In the genomic region with DNA sequence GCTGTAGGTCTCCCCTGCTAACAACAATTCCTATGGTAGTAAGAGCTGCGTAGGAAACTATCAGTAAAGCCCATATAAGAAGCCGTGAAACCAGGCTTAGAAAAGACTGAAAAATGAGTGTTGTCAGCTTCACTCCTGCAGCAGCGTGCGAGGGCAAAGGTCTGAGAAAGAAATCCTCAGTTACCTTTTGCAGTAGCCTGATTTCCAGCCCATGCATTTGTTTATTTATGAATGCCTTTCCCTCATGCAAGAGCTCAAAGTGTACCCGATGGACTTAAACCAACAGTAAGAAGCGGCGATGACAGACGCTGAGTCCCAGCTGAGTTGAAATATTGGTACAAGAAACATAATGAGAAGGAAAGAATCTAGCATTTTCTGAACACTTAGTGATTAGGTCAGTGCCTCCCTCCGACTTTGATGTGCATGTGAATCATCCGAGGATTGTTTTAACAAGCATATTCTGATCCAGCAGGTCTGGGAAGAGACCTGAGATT, we compare ENCODE assay signal across 1 cellular context.
TF ChIP-seq lines count a peak whose summit lies in the region.

No MANE protein-coding gene starts in this region.

TF ChIP-seq in HepG2, 621 proteins besides CTCF, POLR2A, EP300 and RAD21 (continued from another document and continues in another):
- TF ChIP-seq ZNF614 (CRISPR knock-in tag; IDR thresholded peaks at IDR 0.05; ENCODE audit: borderline replicate concordance), result peak; percentile 50; the same call in 1 of the 2 replicates
- TF ChIP-seq, protein P1, sequence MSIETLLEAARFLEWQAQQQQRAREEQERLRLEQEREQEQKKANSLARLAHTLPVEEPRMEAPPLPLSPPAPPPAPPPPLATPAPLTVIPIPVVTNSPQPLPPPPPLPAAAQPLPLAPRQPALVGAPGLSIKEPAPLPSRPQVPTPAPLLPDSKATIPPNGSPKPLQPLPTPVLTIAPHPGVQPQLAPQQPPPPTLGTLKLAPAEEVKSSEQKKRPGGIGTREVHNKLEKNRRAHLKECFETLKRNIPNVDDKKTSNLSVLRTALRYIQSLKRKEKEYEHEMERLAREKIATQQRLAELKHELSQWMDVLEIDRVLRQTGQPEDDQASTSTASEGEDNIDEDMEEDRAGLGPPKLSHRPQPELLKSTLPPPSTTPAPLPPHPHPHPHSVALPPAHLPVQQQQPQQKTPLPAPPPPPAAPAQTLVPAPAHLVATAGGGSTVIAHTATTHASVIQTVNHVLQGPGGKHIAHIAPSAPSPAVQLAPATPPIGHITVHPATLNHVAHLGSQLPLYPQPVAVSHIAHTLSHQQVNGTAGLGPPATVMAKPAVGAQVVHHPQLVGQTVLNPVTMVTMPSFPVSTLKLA (IDR thresholded peaks at IDR 0.05), result peak; percentile 32
- peak; percentile 83 for TF ChIP-seq PITX1 (CRISPR knock-in tag; IDR thresholded peaks at IDR 0.05)
- TF ChIP-seq ZNF326 (CRISPR knock-in tag; IDR thresholded peaks at IDR 0.05; ENCODE audit: borderline replicate concordance), result no peak
- no peak for TF ChIP-seq U2AF1 (optimal IDR thresholded peaks at IDR 0.05; ENCODE audit: low read depth, low read length)
- TF ChIP-seq ZNF441 (CRISPR knock-in tag; IDR thresholded peaks at IDR 0.05; ENCODE audit: borderline replicate concordance), result no peak
- TF ChIP-seq ZNF780A (CRISPR knock-in tag; IDR thresholded peaks at IDR 0.05), result no peak
- TF ChIP-seq, protein P2, sequence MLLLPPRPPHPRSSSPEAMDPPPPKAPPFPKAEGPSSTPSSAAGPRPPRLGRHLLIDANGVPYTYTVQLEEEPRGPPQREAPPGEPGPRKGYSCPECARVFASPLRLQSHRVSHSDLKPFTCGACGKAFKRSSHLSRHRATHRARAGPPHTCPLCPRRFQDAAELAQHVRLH (CRISPR knock-in tag; IDR thresholded peaks at IDR 0.05; ENCODE audit: borderline replicate concordance, low read depth), result peak; percentile 39; the same call in 1 of the 2 replicates
- no peak for TF ChIP-seq TBL1XR1 (IDR thresholded peaks at IDR 0.05; ENCODE audit: borderline replicate concordance, low read length, partially characterized antibody)
- no peak for TF ChIP-seq ZNF850 (CRISPR knock-in tag; conservative IDR thresholded peaks at IDR 0.05)
- TF ChIP-seq, protein P3, sequence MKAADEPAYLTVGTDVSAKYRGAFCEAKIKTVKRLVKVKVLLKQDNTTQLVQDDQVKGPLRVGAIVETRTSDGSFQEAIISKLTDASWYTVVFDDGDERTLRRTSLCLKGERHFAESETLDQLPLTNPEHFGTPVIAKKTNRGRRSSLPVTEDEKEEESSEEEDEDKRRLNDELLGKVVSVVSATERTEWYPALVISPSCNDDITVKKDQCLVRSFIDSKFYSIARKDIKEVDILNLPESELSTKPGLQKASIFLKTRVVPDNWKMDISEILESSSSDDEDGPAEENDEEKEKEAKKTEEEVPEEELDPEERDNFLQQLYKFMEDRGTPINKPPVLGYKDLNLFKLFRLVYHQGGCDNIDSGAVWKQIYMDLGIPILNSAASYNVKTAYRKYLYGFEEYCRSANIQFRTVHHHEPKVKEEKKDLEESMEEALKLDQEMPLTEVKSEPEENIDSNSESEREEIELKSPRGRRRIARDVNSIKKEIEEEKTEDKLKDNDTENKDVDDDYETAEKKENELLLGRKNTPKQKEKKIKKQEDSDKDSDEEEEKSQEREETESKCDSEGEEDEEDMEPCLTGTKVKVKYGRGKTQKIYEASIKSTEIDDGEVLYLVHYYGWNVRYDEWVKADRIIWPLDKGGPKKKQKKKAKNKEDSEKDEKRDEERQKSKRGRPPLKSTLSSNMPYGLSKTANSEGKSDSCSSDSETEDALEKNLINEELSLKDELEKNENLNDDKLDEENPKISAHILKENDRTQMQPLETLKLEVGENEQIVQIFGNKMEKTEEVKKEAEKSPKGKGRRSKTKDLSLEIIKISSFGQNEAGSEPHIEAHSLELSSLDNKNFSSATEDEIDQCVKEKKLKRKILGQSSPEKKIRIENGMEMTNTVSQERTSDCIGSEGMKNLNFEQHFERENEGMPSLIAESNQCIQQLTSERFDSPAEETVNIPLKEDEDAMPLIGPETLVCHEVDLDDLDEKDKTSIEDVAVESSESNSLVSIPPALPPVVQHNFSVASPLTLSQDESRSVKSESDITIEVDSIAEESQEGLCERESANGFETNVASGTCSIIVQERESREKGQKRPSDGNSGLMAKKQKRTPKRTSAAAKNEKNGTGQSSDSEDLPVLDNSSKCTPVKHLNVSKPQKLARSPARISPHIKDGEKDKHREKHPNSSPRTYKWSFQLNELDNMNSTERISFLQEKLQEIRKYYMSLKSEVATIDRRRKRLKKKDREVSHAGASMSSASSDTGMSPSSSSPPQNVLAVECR (CRISPR knock-in tag; IDR thresholded peaks at IDR 0.05; ENCODE audit: borderline replicate concordance), result peak; percentile 35; the same call in 1 of the 2 replicates
- no peak for TF ChIP-seq PHB2 (IDR thresholded peaks at IDR 0.05; ENCODE audit: partially characterized antibody)
- no peak for TF ChIP-seq ZNF543 (CRISPR knock-in tag; IDR thresholded peaks at IDR 0.05)
- TF ChIP-seq, protein P4, sequence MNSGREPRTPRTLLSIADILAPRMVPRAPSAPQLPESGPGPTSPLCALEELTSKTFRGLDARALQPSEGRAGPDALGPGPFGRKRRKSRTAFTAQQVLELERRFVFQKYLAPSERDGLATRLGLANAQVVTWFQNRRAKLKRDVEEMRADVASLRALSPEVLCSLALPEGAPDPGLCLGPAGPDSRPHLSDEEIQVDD (CRISPR knock-in tag; IDR thresholded peaks at IDR 0.05; ENCODE audit: borderline replicate concordance), result no peak
- TF ChIP-seq ISX (CRISPR knock-in tag; conservative IDR thresholded peaks at IDR 0.05), result no peak
- TF ChIP-seq ZNF777 (CRISPR knock-in tag; IDR thresholded peaks at IDR 0.05), result no peak
- 0 out of 2 replicates have a peak, but pooled peaks have one; percentile 31 for TF ChIP-seq ZNF644 (CRISPR knock-in tag; IDR thresholded peaks at IDR 0.05; ENCODE audit: low read depth)
- no peak for TF ChIP-seq SMAD3 (CRISPR knock-in tag; IDR thresholded peaks at IDR 0.05)
- TF ChIP-seq RBM39 (IDR thresholded peaks at IDR 0.05; ENCODE audit: low read depth, low read length, poor library complexity, severe bottlenecking), result no peak
- no peak for TF ChIP-seq RCOR2 (CRISPR knock-in tag; IDR thresholded peaks at IDR 0.05)
- TF ChIP-seq, protein P5, sequence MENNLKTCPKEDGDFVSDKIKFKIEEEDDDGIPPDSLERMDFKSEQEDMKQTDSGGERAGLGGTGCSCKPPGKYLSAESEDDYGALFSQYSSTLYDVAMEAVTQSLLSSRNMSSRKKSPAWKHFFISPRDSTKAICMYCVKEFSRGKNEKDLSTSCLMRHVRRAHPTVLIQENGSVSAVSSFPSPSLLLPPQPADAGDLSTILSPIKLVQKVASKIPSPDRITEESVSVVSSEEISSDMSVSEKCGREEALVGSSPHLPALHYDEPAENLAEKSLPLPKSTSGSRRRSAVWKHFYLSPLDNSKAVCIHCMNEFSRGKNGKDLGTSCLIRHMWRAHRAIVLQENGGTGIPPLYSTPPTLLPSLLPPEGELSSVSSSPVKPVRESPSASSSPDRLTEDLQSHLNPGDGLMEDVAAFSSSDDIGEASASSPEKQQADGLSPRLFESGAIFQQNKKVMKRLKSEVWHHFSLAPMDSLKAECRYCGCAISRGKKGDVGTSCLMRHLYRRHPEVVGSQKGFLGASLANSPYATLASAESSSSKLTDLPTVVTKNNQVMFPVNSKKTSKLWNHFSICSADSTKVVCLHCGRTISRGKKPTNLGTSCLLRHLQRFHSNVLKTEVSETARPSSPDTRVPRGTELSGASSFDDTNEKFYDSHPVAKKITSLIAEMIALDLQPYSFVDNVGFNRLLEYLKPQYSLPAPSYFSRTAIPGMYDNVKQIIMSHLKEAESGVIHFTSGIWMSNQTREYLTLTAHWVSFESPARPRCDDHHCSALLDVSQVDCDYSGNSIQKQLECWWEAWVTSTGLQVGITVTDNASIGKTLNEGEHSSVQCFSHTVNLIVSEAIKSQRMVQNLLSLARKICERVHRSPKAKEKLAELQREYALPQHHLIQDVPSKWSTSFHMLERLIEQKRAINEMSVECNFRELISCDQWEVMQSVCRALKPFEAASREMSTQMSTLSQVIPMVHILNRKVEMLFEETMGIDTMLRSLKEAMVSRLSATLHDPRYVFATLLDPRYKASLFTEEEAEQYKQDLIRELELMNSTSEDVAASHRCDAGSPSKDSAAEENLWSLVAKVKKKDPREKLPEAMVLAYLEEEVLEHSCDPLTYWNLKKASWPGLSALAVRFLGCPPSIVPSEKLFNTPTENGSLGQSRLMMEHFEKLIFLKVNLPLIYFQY (CRISPR knock-in tag; IDR thresholded peaks at IDR 0.05; ENCODE audit: borderline replicate concordance), result no peak
- no peak for TF ChIP-seq KDM3A (CRISPR knock-in tag; IDR thresholded peaks at IDR 0.05; ENCODE audit: low read depth)
- TF ChIP-seq FOXM1 (CRISPR knock-in tag; IDR thresholded peaks at IDR 0.05), result no peak
- TF ChIP-seq GABPA (IDR thresholded peaks at IDR 0.05; ENCODE audit: low read depth, low read length), result no peak
- no peak for TF ChIP-seq GABPA (CRISPR knock-in tag; IDR thresholded peaks at IDR 0.05; ENCODE audit: low read depth)
- TF ChIP-seq ZNF619 (CRISPR knock-in tag; IDR thresholded peaks at IDR 0.05), result no peak
- TF ChIP-seq, protein P6, sequence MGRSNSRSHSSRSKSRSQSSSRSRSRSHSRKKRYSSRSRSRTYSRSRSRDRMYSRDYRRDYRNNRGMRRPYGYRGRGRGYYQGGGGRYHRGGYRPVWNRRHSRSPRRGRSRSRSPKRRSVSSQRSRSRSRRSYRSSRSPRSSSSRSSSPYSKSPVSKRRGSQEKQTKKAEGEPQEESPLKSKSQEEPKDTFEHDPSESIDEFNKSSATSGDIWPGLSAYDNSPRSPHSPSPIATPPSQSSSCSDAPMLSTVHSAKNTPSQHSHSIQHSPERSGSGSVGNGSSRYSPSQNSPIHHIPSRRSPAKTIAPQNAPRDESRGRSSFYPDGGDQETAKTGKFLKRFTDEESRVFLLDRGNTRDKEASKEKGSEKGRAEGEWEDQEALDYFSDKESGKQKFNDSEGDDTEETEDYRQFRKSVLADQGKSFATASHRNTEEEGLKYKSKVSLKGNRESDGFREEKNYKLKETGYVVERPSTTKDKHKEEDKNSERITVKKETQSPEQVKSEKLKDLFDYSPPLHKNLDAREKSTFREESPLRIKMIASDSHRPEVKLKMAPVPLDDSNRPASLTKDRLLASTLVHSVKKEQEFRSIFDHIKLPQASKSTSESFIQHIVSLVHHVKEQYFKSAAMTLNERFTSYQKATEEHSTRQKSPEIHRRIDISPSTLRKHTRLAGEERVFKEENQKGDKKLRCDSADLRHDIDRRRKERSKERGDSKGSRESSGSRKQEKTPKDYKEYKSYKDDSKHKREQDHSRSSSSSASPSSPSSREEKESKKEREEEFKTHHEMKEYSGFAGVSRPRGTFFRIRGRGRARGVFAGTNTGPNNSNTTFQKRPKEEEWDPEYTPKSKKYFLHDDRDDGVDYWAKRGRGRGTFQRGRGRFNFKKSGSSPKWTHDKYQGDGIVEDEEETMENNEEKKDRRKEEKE (IDR thresholded peaks at IDR 0.05), result no peak
- TF ChIP-seq, protein P7, sequence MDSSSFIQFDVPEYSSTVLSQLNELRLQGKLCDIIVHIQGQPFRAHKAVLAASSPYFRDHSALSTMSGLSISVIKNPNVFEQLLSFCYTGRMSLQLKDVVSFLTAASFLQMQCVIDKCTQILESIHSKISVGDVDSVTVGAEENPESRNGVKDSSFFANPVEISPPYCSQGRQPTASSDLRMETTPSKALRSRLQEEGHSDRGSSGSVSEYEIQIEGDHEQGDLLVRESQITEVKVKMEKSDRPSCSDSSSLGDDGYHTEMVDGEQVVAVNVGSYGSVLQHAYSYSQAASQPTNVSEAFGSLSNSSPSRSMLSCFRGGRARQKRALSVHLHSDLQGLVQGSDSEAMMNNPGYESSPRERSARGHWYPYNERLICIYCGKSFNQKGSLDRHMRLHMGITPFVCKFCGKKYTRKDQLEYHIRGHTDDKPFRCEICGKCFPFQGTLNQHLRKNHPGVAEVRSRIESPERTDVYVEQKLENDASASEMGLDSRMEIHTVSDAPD (CRISPR knock-in tag; IDR thresholded peaks at IDR 0.05), result no peak
- peak; percentile 38; the same call in 1 of the 2 replicates for TF ChIP-seq NR2C2 (CRISPR knock-in tag; IDR thresholded peaks at IDR 0.05; ENCODE audit: borderline replicate concordance)
- no peak for TF ChIP-seq NAIF1 (CRISPR knock-in tag; IDR thresholded peaks at IDR 0.05; ENCODE audit: borderline replicate concordance)
- TF ChIP-seq, protein P8, sequence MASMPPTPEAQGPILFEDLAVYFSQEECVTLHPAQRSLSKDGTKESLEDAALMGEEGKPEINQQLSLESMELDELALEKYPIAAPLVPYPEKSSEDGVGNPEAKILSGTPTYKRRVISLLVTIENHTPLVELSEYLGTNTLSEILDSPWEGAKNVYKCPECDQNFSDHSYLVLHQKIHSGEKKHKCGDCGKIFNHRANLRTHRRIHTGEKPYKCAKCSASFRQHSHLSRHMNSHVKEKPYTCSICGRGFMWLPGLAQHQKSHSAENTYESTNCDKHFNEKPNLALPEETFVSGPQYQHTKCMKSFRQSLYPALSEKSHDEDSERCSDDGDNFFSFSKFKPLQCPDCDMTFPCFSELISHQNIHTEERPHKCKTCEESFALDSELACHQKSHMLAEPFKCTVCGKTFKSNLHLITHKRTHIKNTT (CRISPR knock-in tag; IDR thresholded peaks at IDR 0.05), result no peak
- no peak for TF ChIP-seq LCORL (IDR thresholded peaks at IDR 0.05)
- TF ChIP-seq LCORL (CRISPR knock-in tag; IDR thresholded peaks at IDR 0.05), result 0 out of 2 replicates have a peak, but pooled peaks have one; percentile 51
- no peak for TF ChIP-seq HIVEP1 (CRISPR knock-in tag; IDR thresholded peaks at IDR 0.05)
- TF ChIP-seq, protein P9, sequence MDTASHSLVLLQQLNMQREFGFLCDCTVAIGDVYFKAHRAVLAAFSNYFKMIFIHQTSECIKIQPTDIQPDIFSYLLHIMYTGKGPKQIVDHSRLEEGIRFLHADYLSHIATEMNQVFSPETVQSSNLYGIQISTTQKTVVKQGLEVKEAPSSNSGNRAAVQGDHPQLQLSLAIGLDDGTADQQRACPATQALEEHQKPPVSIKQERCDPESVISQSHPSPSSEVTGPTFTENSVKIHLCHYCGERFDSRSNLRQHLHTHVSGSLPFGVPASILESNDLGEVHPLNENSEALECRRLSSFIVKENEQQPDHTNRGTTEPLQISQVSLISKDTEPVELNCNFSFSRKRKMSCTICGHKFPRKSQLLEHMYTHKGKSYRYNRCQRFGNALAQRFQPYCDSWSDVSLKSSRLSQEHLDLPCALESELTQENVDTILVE (CRISPR knock-in tag; IDR thresholded peaks at IDR 0.05), result no peak
- TF ChIP-seq, protein P10, sequence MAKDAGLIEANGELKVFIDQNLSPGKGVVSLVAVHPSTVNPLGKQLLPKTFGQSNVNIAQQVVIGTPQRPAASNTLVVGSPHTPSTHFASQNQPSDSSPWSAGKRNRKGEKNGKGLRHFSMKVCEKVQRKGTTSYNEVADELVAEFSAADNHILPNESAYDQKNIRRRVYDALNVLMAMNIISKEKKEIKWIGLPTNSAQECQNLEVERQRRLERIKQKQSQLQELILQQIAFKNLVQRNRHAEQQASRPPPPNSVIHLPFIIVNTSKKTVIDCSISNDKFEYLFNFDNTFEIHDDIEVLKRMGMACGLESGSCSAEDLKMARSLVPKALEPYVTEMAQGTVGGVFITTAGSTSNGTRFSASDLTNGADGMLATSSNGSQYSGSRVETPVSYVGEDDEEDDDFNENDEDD (CRISPR knock-in tag; IDR thresholded peaks at IDR 0.05; ENCODE audit: borderline replicate concordance), result no peak
- no peak for TF ChIP-seq SCMH1 (CRISPR knock-in tag; IDR thresholded peaks at IDR 0.05; ENCODE audit: borderline replicate concordance)
- TF ChIP-seq POLR2AphosphoS2 (IDR thresholded peaks at IDR 0.05; ENCODE audit: low read depth, low read length), result no peak
- no peak for TF ChIP-seq HES4 (CRISPR knock-in tag; IDR thresholded peaks at IDR 0.05; ENCODE audit: borderline replicate concordance)
